Comparison of ENCODE assay signal across 26 cellular contexts in the genomic region with DNA sequence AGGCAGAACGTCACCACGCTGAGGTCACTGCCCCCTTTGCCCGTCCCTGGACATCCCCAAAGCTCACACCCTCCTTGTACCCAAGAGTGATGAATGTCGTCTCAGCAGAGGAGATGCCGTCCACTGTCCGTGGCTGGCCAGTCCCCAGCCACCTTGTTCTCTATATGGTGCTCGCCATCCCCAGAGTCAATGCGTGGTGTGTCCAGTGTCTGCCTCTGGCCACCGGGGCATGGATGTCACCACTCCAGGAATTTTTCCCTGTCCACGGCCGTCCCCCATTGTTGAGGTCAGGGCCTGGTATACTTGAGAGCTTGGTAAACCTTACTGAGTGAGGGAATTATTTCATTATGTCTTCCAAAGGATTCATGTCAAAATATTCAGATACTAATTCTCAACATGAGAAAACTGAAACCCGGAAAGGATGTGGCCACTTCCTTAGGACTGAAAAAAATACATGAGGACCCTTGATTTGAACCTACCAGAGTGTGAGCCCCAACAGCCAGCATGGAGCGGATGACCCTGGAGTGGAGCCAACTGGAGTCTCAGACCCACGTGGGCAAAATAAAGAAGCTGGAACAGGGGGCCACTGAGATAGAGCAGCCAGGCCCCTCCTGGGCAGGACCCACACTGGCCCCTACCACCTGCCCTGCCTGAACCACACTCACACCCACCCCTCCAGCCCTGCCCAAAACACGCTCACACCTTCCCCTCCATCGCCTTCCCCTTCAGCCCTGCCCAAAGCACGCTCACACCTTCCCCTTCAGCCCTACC.
"Had no signal": no experiment of that assay in that cellular context is flagged by ENCODE, and none has a peak within 500 bp of the region (broad histone marks: within the 10 kb centered on the region; RNA-seq: fewer than 3 reads in every experiment).

No MANE protein-coding gene starts in this region.

- H3K27ac ChIP-seq: foreskin keratinocyte, prostate gland, right atrium auricular region, tibial nerve had no signal

- ATAC-seq: activated CD8-positive, alpha-beta T cell treated with anti-CD3 and anti-CD28 coated beads for 36 hours; activated naive CD8-positive, alpha-beta T cell treated with anti-CD3 and anti-CD28 coated beads, Interleukin-2, amount 50 U/mL, for 24 hours; foreskin keratinocyte; left ventricle myocardium superior; natural killer cell treated with Interleukin-12 subunit alpha and Interleukin-12 subunit beta and Interleukin-15 and Interleukin-18, amount 100 ng/mL, for 72 hours; stimulated activated naive CD8-positive, alpha-beta T cell treated with anti-CD3 and anti-CD28 coated beads, Interleukin-15, Interleukin-2, amounts not matched to agents 100 U/mL and 50 U/mL, for 24 hours had no signal

- H3K4me3 ChIP-seq: prostate gland, right atrium auricular region, tibial nerve had no signal

- H3K27ac Mint-ChIP-seq: activated CD8-positive, alpha-beta T cell treated with anti-CD3 and anti-CD28 coated beads for 36 hours; activated naive CD8-positive, alpha-beta T cell treated with anti-CD3 and anti-CD28 coated beads, Interleukin-2, amount 50 U/mL, for 24 hours; activated T-cell treated with anti-CD3 and anti-CD28 coated beads, Interleukin-2, amount 50 U/mL, for 24 hours; activated T-helper 2 cell treated with anti-CD3 and anti-CD28 coated beads, Interferon-gamma antibody, Interleukin-2, Interleukin-4, amounts not matched to agents 10 μg/mL and 5 μg/mL and 100 μg/mL, durations not matched to agents 14 hours and 24 hours and 36 hours; immature natural killer cell; memory B cell; natural killer cell treated with Interleukin-12 subunit alpha and Interleukin-12 subunit beta and Interleukin-15 and Interleukin-18, amount 100 ng/mL, for 72 hours had no signal

- H3K4me1 ChIP-seq: foreskin keratinocyte, prostate gland, right atrium auricular region, tibial nerve had no signal

- H3K36me3 Mint-ChIP-seq: brain; immature natural killer cell; natural killer cell treated with Interleukin-12 subunit alpha and Interleukin-12 subunit beta and Interleukin-15 and Interleukin-18, amount 100 ng/mL, for 72 hours had no signal

- H3K9me3 ChIP-seq: prostate gland, right atrium auricular region, tibial nerve had no signal

- H3K27me3 ChIP-seq: foreskin keratinocyte had no signal

- H3K4me3 Mint-ChIP-seq: activated CD8-positive, alpha-beta T cell treated with anti-CD3 and anti-CD28 coated beads for 36 hours; activated naive CD8-positive, alpha-beta T cell treated with anti-CD3 and anti-CD28 coated beads, Interleukin-2, amount 50 U/mL, for 24 hours; activated T-cell treated with anti-CD3 and anti-CD28 coated beads, Interleukin-2, amount 50 U/mL, for 24 hours; immature natural killer cell; memory B cell; natural killer cell treated with Interleukin-12 subunit alpha and Interleukin-12 subunit beta and Interleukin-15 and Interleukin-18, amount 100 ng/mL, for 72 hours had no signal

- H3K36me3 ChIP-seq: prostate gland, right atrium auricular region, tibial nerve had no signal

- DNase-seq: activated CD4-positive, alpha-beta T cell treated with anti-CD3 and anti-CD28 coated beads for 48 hours; activated CD4-positive, CD25-positive, alpha-beta regulatory T cell; activated CD8-positive, alpha-beta T cell treated with anti-CD3 and anti-CD28 coated beads for 36 hours; activated naive CD4-positive, alpha-beta T cell treated with Interleukin-2 at 50 U/mL for 16 hours; activated naive CD8-positive, alpha-beta T cell treated with anti-CD3 and anti-CD28 coated beads, Interleukin-2, amount 50 U/mL, for 24 hours; activated T-cell treated with anti-CD3 and anti-CD28 coated beads, Interleukin-2, amount 50 U/mL, for 24 hours; anterior cingulate cortex; central memory CD4-positive, alpha-beta T cell; foreskin keratinocyte; glutamatergic neuron; hypothalamus; immature natural killer cell; left ventricle myocardium superior; nucleus accumbens; stimulated activated CD4-positive, alpha-beta T cell treated with anti-CD3 and anti-CD28 coated beads, Interleukin-12 subunit alpha, Interleukin-12 subunit beta, amount 100 ng/mL, for 4 hours; stimulated activated CD4-positive, alpha-beta T cell treated with anti-CD3 and anti-CD28 coated beads, Interleukin-1b, Interleukin-23, amount 100 ng/mL, for 48 hours; stimulated activated naive CD8-positive, alpha-beta T cell treated with anti-CD3 and anti-CD28 coated beads, Interleukin-15, Interleukin-2, amounts not matched to agents 100 U/mL and 50 U/mL, for 24 hours; T-helper 1 cell; T-helper 9 cell had no signal

- H3K9me3 Mint-ChIP-seq: activated CD8-positive, alpha-beta T cell treated with anti-CD3 and anti-CD28 coated beads for 36 hours; activated naive CD8-positive, alpha-beta T cell treated with anti-CD3 and anti-CD28 coated beads, Interleukin-2, amount 50 U/mL, for 24 hours; activated T-cell treated with anti-CD3 and anti-CD28 coated beads, Interleukin-2, amount 50 U/mL, for 24 hours; activated T-helper 2 cell treated with anti-CD3 and anti-CD28 coated beads, Interferon-gamma antibody, Interleukin-2, Interleukin-4, amounts not matched to agents 10 μg/mL and 5 μg/mL and 100 μg/mL, durations not matched to agents 14 hours and 24 hours and 36 hours; immature natural killer cell; memory B cell; natural killer cell treated with Interleukin-12 subunit alpha and Interleukin-12 subunit beta and Interleukin-15 and Interleukin-18, amount 100 ng/mL, for 72 hours had no signal
